Comparison of ENCODE assay signal across 1 cellular context in genomic region chr15:40407343-40407990, GRCh38.
TF ChIP-seq lines count a peak whose summit lies in the region.

No MANE protein-coding gene starts in this region.

TF ChIP-seq in GM12878, 131 proteins besides CTCF, POLR2A, EP300 and RAD21:
- TF ChIP-seq SPI1 (IDR thresholded peaks at IDR 0.05; ENCODE audit: borderline replicate concordance, insufficient read depth, low read depth, low read length), result no peak
- TF ChIP-seq, protein P1, sequence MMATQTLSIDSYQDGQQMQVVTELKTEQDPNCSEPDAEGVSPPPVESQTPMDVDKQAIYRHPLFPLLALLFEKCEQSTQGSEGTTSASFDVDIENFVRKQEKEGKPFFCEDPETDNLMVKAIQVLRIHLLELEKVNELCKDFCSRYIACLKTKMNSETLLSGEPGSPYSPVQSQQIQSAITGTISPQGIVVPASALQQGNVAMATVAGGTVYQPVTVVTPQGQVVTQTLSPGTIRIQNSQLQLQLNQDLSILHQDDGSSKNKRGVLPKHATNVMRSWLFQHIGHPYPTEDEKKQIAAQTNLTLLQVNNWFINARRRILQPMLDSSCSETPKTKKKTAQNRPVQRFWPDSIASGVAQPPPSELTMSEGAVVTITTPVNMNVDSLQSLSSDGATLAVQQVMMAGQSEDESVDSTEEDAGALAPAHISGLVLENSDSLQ (IDR thresholded peaks at IDR 0.05), result 0 out of 2 replicates have a peak, but pooled peaks have one; percentile 5
- 0 out of 2 replicates have a peak, but pooled peaks have one; percentile 19 for TF ChIP-seq NR2F1 (conservative IDR thresholded peaks at IDR 0.05)
- TF ChIP-seq POLR2AphosphoS2 (IDR thresholded peaks at IDR 0.05; ENCODE audit: low read depth, low read length), result no peak
- TF ChIP-seq ZNF274 (IDR thresholded peaks at IDR 0.05; ENCODE audit: insufficient read depth, insufficient read length), result no peak
- TF ChIP-seq YY1 (IDR thresholded peaks at IDR 0.05; ENCODE audit: low read depth, low read length), result no peak
- no peak for TF ChIP-seq RFX5 (IDR thresholded peaks at IDR 0.05; ENCODE audit: low read depth, low read length)
- TF ChIP-seq DPF2 (IDR thresholded peaks at IDR 0.05), result 0 out of 2 replicates have a peak, but pooled peaks have one; percentile 26
- TF ChIP-seq RUNX3 (IDR thresholded peaks at IDR 0.05; ENCODE audit: low read length), result peak; percentile 42; the same call in 1 of the 2 replicates
- no peak for TF ChIP-seq IRF5 (IDR thresholded peaks at IDR 0.05; ENCODE audit: borderline replicate concordance)
- no peak for TF ChIP-seq BACH1 (IDR thresholded peaks at IDR 0.05; ENCODE audit: borderline replicate concordance)
- no peak for TF ChIP-seq YBX1 (IDR thresholded peaks at IDR 0.05)
- TF ChIP-seq NBN (IDR thresholded peaks at IDR 0.05), result no peak
- TF ChIP-seq SREBF1 (IDR thresholded peaks at IDR 0.05; ENCODE audit: low read length), result no peak
- no peak for TF ChIP-seq PBX3 (IDR thresholded peaks at IDR 0.05; ENCODE audit: insufficient replicate concordance, low read depth, low read length)
- peak; percentile 56 for TF ChIP-seq SKIL (IDR thresholded peaks at IDR 0.05; ENCODE audit: low read depth, poor library complexity, severe bottlenecking)
- no peak for TF ChIP-seq CEBPB (IDR thresholded peaks at IDR 0.05; ENCODE audit: borderline replicate concordance in 1 of 2, low read depth in 2 of 2, low read length in 2 of 2)
- TF ChIP-seq, protein P2, sequence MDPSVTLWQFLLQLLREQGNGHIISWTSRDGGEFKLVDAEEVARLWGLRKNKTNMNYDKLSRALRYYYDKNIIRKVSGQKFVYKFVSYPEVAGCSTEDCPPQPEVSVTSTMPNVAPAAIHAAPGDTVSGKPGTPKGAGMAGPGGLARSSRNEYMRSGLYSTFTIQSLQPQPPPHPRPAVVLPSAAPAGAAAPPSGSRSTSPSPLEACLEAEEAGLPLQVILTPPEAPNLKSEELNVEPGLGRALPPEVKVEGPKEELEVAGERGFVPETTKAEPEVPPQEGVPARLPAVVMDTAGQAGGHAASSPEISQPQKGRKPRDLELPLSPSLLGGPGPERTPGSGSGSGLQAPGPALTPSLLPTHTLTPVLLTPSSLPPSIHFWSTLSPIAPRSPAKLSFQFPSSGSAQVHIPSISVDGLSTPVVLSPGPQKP (IDR thresholded peaks at IDR 0.05; ENCODE audit: low read depth, low read length), result no peak
- no peak for TF ChIP-seq JUND (IDR thresholded peaks at IDR 0.05; ENCODE audit: low read depth, low read length)
- TF ChIP-seq ATF7 (IDR thresholded peaks at IDR 0.05; ENCODE audit: low read depth), result no peak
- no peak for TF ChIP-seq FOS (IDR thresholded peaks at IDR 0.05; ENCODE audit: borderline replicate concordance, extremely low read depth, insufficient read length)
- TF ChIP-seq CREB1 (IDR thresholded peaks at IDR 0.05; ENCODE audit: low read depth), result no peak
- TF ChIP-seq ZNF207 (IDR thresholded peaks at IDR 0.05; ENCODE audit: borderline replicate concordance), result no peak
